Comparison of ENCODE assay signal across 10 cellular contexts in genomic region chr20:37071481-37071911, GRCh38. TPM values are rescaled to one million over a fixed set of nuclear protein-coding genes. Genes with fewer than 3 reads are reported as not detected.
DNase-seq lines count a peak whose midpoint lies in the region; ATAC-seq and TF ChIP-seq lines count a peak whose summit lies in the region.
"Had no signal": no experiment of that assay in that cellular context is flagged by ENCODE, and none has a peak within 500 bp of the region (broad histone marks: within the 10 kb centered on the region; RNA-seq: fewer than 3 reads in every experiment).

No MANE protein-coding gene starts in this region.

- H3K27ac Mint-ChIP-seq in CD4-positive, CD25-positive, alpha-beta regulatory T cell = peak overlapping the region; percentile 92 to 99 (median 96)
- peak overlapping the region; percentile 54 for H3K27ac Mint-ChIP-seq in activated naive CD4-positive, alpha-beta T cell treated with anti-CD3 and anti-CD28 coated beads for 36 hours

- no peak overlapping the region; the same call in 1 of the 2 replicates for H3K4me2 ChIP-seq in OCI-LY1 (ENCODE audit: low read length)

- BruUV-seq in A673 (replicated peaks; lab: Mats Ljungman, UMichigan) = no TSS peak

- H3F3A ChIP-seq in OCI-LY1 (ENCODE audit: insufficient read depth, low read length) = no peaks in the 10 kb centered on the region

- peak; percentile 3 to 69 (median 26) for DNase-seq in CD4-positive, CD25-positive, alpha-beta regulatory T cell
- peak; percentile 56 for DNase-seq in activated naive CD4-positive, alpha-beta T cell treated with anti-CD3 and anti-CD28 coated beads for 36 hours
- DNase-seq in kidney epithelial cell (ENCODE audit: low read depth) (peak; percentile 29), LoVo (ENCODE audit: low spot score) (no peak), NCI-H2196 (lab: John Stamatoyannopoulos, UW; ENCODE audit: unreplicated experiment) (no peak), A673 (ENCODE audit: low spot score) (no peak), AML-193 (lab: John Stamatoyannopoulos, UW) (no peak)
- DNase-seq: NCI-H345 had no signal

- H3K27ac ChIP-seq in CD4-positive, CD25-positive, alpha-beta regulatory T cell (ENCODE audit: insufficient read depth, low read length, poor library complexity, severe bottlenecking) = peak overlapping the region; percentile 65
- H3K27ac ChIP-seq in OCI-LY1 (ENCODE audit: low read depth, low read length, poor library complexity, severe bottlenecking) (peak overlapping the region; percentile 80), A673 (ENCODE audit: low read depth, low read length, poor library complexity, severe bottlenecking) (no peak overlapping the region)
- H3K27ac ChIP-seq: thoracic aorta had no signal

- peaks cover 24% of the 10 kb centered on the region for H3K36me3 Mint-ChIP-seq in CD4-positive, CD25-positive, alpha-beta regulatory T cell
- H3K36me3 Mint-ChIP-seq in activated naive CD4-positive, alpha-beta T cell treated with anti-CD3 and anti-CD28 coated beads for 36 hours (ENCODE audit: low read depth) = peaks cover 38% of the 10 kb centered on the region

- peaks cover 19% of the 10 kb centered on the region for H3K79me2 ChIP-seq in OCI-LY1 (ENCODE audit: insufficient read depth, low read length)

- no peaks in the 10 kb centered on the region for H3K9me3 ChIP-seq in CD4-positive, CD25-positive, alpha-beta regulatory T cell (ENCODE audit: control insufficient read depth in 2 of 2, low read length in 2 of 2)
- H3K9me3 ChIP-seq in OCI-LY1 (ENCODE audit: low read length) = peaks cover 5% of the 10 kb centered on the region
- H3K9me3 ChIP-seq in A673 (ENCODE audit: low read depth, low read length, poor library complexity, severe bottlenecking) = no peaks in the 10 kb centered on the region
- H3K9me3 ChIP-seq: thoracic aorta had no signal

- peaks cover 28% of the 10 kb centered on the region for H3K4me1 ChIP-seq in CD4-positive, CD25-positive, alpha-beta regulatory T cell (ENCODE audit: control insufficient read depth, insufficient read depth, low read length, poor library complexity, severe bottlenecking)
- H3K4me1 ChIP-seq in OCI-LY1 (ENCODE audit: insufficient read depth, low read length, severe bottlenecking) = peaks cover 27% of the 10 kb centered on the region
- no peaks in the 10 kb centered on the region for H3K4me1 ChIP-seq in A673 (ENCODE audit: insufficient read depth, low read length, poor library complexity, severe bottlenecking)

- CTCF ChIA-PET in activated naive CD4-positive, alpha-beta T cell treated with anti-CD3 and anti-CD28 coated beads for 36 hours (lab: Charles Lee) = no interaction called here
- CTCF ChIA-PET in A673 (lab: Charles Lee) = no interaction called here

- peaks cover 17% of the 10 kb centered on the region for H3K36me3 ChIP-seq in CD4-positive, CD25-positive, alpha-beta regulatory T cell (ENCODE audit: control insufficient read depth, insufficient read depth, low read length)
- peaks cover 45% of the 10 kb centered on the region for H3K36me3 ChIP-seq in OCI-LY1 (ENCODE audit: insufficient read depth, low read length)
- H3K36me3 ChIP-seq in kidney epithelial cell (ENCODE audit: control insufficient read depth, insufficient read depth, low read length) = no peaks in the 10 kb centered on the region
- H3K36me3 ChIP-seq in A673 (ENCODE audit: insufficient read depth, low read length, poor library complexity, severe bottlenecking) = peaks cover 19% of the 10 kb centered on the region

- H2AFZ ChIP-seq in OCI-LY1 (ENCODE audit: low read length) = no peak overlapping the region

- H3K4me1 Mint-ChIP-seq in CD4-positive, CD25-positive, alpha-beta regulatory T cell = peaks cover 16 to 38% (median 28%) of the 10 kb centered on the region in 4 donors
- peaks cover 34% of the 10 kb centered on the region for H3K4me1 Mint-ChIP-seq in activated naive CD4-positive, alpha-beta T cell treated with anti-CD3 and anti-CD28 coated beads for 36 hours (ENCODE audit: low read depth)

- no peaks in the 10 kb centered on the region for H3K9me2 ChIP-seq in OCI-LY1 (ENCODE audit: low read depth, low read length)

- no peaks in the 10 kb centered on the region for H4K20me1 ChIP-seq in OCI-LY1 (ENCODE audit: insufficient read depth, low read length)

- H3K4me3 Mint-ChIP-seq in CD4-positive, CD25-positive, alpha-beta regulatory T cell = peak overlapping the region in 3 of 4 donors; percentile 67 to 79 (median 74)
- H3K4me3 Mint-ChIP-seq in activated naive CD4-positive, alpha-beta T cell treated with anti-CD3 and anti-CD28 coated beads for 36 hours = peak overlapping the region; percentile 19

- intact Hi-C loops in activated naive CD4-positive, alpha-beta T cell treated with anti-CD3 and anti-CD28 coated beads for 36 hours (cut with micrococcal nuclease) = no loop called here
- intact Hi-C loops in A673 (cut with micrococcal nuclease; ENCODE audit: unreplicated experiment) = no loop called here

- POLR2A ChIA-PET in A673 (lab: Charles Lee; ENCODE audit: low non-redundant PET) = no interaction called here

- peak; percentile 93 to 97 for ATAC-seq in CD4-positive, CD25-positive, alpha-beta regulatory T cell (ENCODE audit: low read depth in 2 of 2)

- H3K9ac ChIP-seq in OCI-LY1 (ENCODE audit: low read length) = no peak overlapping the region; the same call in 1 of the 2 replicates

- TF ChIP-seq CTCF in OCI-LY1 (IDR thresholded peaks at IDR 0.05; ENCODE audit: low read length) (no peak), kidney epithelial cell (IDR thresholded peaks at IDR 0.05; ENCODE audit: insufficient read depth, low read length, poor library complexity, severe bottlenecking) (no peak), A673 (conservative IDR thresholded peaks at IDR 0.05; ENCODE audit: low read depth, low read length) (no peak)

- H3K4me3 ChIP-seq in CD4-positive, CD25-positive, alpha-beta regulatory T cell (ENCODE audit: low read depth, low read length) = no peak overlapping the region
- H3K4me3 ChIP-seq in OCI-LY1 (ENCODE audit: low read depth, low read length, poor library complexity, severe bottlenecking) = no peak overlapping the region
- H3K4me3 ChIP-seq in kidney epithelial cell (ENCODE audit: low read depth, low read length) = no peak overlapping the region
- H3K4me3 ChIP-seq in A673 (ENCODE audit: low read depth, low read length, poor library complexity, severe bottlenecking) = no peak overlapping the region
- H3K4me3 ChIP-seq: thoracic aorta had no signal

- no peaks in the 10 kb centered on the region for H3K27me3 ChIP-seq in CD4-positive, CD25-positive, alpha-beta regulatory T cell (ENCODE audit: control insufficient read depth, insufficient read depth, low read length)
- H3K27me3 ChIP-seq in OCI-LY1 (ENCODE audit: insufficient read depth, low read length) (no peaks in the 10 kb centered on the region), kidney epithelial cell (ENCODE audit: control insufficient read depth, insufficient read depth, low read length) (no peaks in the 10 kb centered on the region), A673 (replicated peaks; ENCODE audit: insufficient read depth, low read depth, low read length, poor library complexity) (no peaks in the 10 kb centered on the region)

- H3K27me3 Mint-ChIP-seq in CD4-positive, CD25-positive, alpha-beta regulatory T cell = no peaks in the 10 kb centered on the region
- H3K27me3 Mint-ChIP-seq in activated naive CD4-positive, alpha-beta T cell treated with anti-CD3 and anti-CD28 coated beads for 36 hours (ENCODE audit: low read depth) = no peaks in the 10 kb centered on the region

- peaks cover 0 to 2% (median 0%) of the 10 kb centered on the region in 7 donors for H3K9me3 Mint-ChIP-seq in CD4-positive, CD25-positive, alpha-beta regulatory T cell
- peaks cover 3% of the 10 kb centered on the region for H3K9me3 Mint-ChIP-seq in activated naive CD4-positive, alpha-beta T cell treated with anti-CD3 and anti-CD28 coated beads for 36 hours

RNA-seq across cellular contexts. Expression of gene RBL1, which starts 24.3 kb away (rescaled TPM):
- total RNA-seq in CD4-positive, CD25-positive, alpha-beta regulatory T cell = 32.6 TPM
- polyA plus RNA-seq in CD4-positive, CD25-positive, alpha-beta regulatory T cell = 10 to 100 TPM; 11.3 to 23.2 (median 13.3) TPM
- 10 to 100 TPM; 32.9 to 36.2 TPM for total RNA-seq in activated naive CD4-positive, alpha-beta T cell treated with anti-CD3 and anti-CD28 coated beads for 36 hours
- total RNA-seq in kidney epithelial cell = 5.6 and 8.7 TPM in 2 replicates
- 28.8 and 30.2 TPM in 2 replicates for total RNA-seq in A673 (2021)

Comparison
In these comparisons a context has a peak if more than half of its experiments do, and no peak if none do; other contexts are left out.
1. DNase-seq: peak in CD4-positive, CD25-positive, alpha-beta regulatory T cell (3 of 3), activated naive CD4-positive, alpha-beta T cell treated with anti-CD3 and anti-CD28 coated beads for 36 hours (single experiment) and kidney epithelial cell (single experiment); none in LoVo (single experiment), NCI-H2196 (single experiment), A673 (single experiment) and AML-193 (0 of 2).